ENCODE assay signal across 9 cellular contexts in the genomic region with DNA sequence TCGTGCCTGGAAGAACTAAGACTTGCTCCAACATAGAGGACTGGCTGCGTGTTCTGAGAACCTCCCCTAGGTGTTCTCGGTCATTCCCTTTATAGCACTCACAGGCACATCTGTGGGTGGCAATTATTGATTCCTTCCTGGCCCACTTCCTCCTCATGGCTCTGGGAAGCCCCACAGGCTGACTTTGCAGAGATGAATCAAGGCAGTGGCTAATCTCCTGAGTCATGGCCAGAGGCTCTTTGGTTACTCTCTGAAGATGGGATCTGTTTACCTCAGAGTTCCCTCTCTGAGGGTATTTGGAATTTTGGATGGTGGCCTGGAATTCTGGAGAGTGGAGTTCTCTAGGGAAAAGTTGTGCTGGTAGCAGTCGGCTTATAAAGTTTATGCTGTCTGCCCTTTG.
DNase-seq lines count a peak whose midpoint lies in the region; ATAC-seq lines count a peak whose summit lies in the region.
"Had no signal": no experiment of that assay in that cellular context is flagged by ENCODE, and none has a peak within 500 bp of the region (broad histone marks: within the 10 kb centered on the region; RNA-seq: fewer than 3 reads in every experiment).

No MANE protein-coding gene starts in this region.

- no peak overlapping the region for H3K9ac ChIP-seq in GM23248

- ATAC-seq in T-helper 17 cell (no peak), GM19328 (IDR thresholded peaks at IDR 0.05; ENCODE audit: unreplicated experiment) (no peak)
- peak in 1 of 2 donors; percentile 64 for ATAC-seq in stimulated activated naive B cell treated with anti-CD40 and anti-IgM and Interleukin-4, amounts not matched to agents 10 μg/mL and 1 μg/mL and 100 μg/mL, for 72 hours (replicated peaks)

- H4K20me1 ChIP-seq in GM23248 (ENCODE audit: insufficient read depth) = no peaks in the 10 kb centered on the region

- H3K27ac ChIP-seq in GM23248 (peak overlapping the region; percentile 29), caudate nucleus (ENCODE audit: low read depth, low read length) (no peak overlapping the region)
- H3K27ac ChIP-seq: pancreas had no signal

- H3K4me2 ChIP-seq in GM23248 (ENCODE audit: unreplicated experiment) = peak overlapping the region; percentile 70

- H3K27ac Mint-ChIP-seq in T-helper 17 cell = peak overlapping the region; percentile 9
- peak overlapping the region; percentile 37 for H3K27ac Mint-ChIP-seq in stimulated activated naive B cell treated with anti-CD40 and anti-IgM and Interleukin-4, amounts not matched to agents 10 μg/mL and 1 μg/mL and 100 μg/mL, for 72 hours

- H3K4me1 ChIP-seq in GM23248 (ENCODE audit: insufficient read depth) = peaks cover 21% of the 10 kb centered on the region
- H3K4me1 ChIP-seq: pancreas had no signal

- H3K9me2 ChIP-seq in GM23248 (ENCODE audit: insufficient read depth) = no peaks in the 10 kb centered on the region

- H3K4me1 Mint-ChIP-seq in T-helper 17 cell = peaks cover 28% of the 10 kb centered on the region
- peaks cover 4 to 6% of the 10 kb centered on the region in 2 donors for H3K4me1 Mint-ChIP-seq in stimulated activated naive B cell treated with anti-CD40 and anti-IgM and Interleukin-4, amounts not matched to agents 10 μg/mL and 1 μg/mL and 100 μg/mL, for 72 hours

- H3F3A ChIP-seq in GM23248 (ENCODE audit: insufficient read depth) = peaks cover 16% of the 10 kb centered on the region

- H3K4me3 ChIP-seq in GM23248 = peak overlapping the region; percentile 25
- H3K4me3 ChIP-seq: pancreas had no signal

- no peaks in the 10 kb centered on the region for H3K36me3 ChIP-seq in GM23248 (ENCODE audit: low read depth)
- H3K36me3 ChIP-seq: pancreas had no signal

- no peak overlapping the region for H3K4me3 Mint-ChIP-seq in T-helper 17 cell
- no peak overlapping the region for H3K4me3 Mint-ChIP-seq in stimulated activated naive B cell treated with anti-CD40 and anti-IgM and Interleukin-4, amounts not matched to agents 10 μg/mL and 1 μg/mL and 100 μg/mL, for 72 hours

- WGBS in GM23248 (ENCODE audit: low coverage in 1 of 2, low lambda C conversion rate in 2 of 2, missing lambda C conversion rate in 2 of 2), 2 experiments = 23 to 25% methylated on average over 4 of the region's 4 CpGs

- in situ Hi-C loops in GM23248 (cut with MboI) = no loop called here

- no peaks in the 10 kb centered on the region for H3K27me3 ChIP-seq in GM23248 (replicated peaks; ENCODE audit: insufficient read depth)
- H3K27me3 ChIP-seq: pancreas had no signal

- DNase-seq in GM23248 = peak; percentile 90
- no peak for DNase-seq in T-helper 17 cell
- peak; percentile 2 for DNase-seq in fibroblast of the conjunctiva (ENCODE audit: low read depth)
- no peak for DNase-seq in stimulated activated naive B cell treated with anti-CD40 and anti-IgM and Interleukin-4, amounts not matched to agents 10 μg/mL and 1 μg/mL and 100 μg/mL, for 72 hours
- no peak for DNase-seq in HT-29 (ENCODE audit: low spot score)
- no peak for DNase-seq in caudate nucleus (lab: John Stamatoyannopoulos, UW)
- DNase-seq: NCI-H2107 had no signal

- H3K27me3 Mint-ChIP-seq in T-helper 17 cell = no peaks in the 10 kb centered on the region
- peaks cover 0 to 4% of the 10 kb centered on the region in 2 donors for H3K27me3 Mint-ChIP-seq in stimulated activated naive B cell treated with anti-CD40 and anti-IgM and Interleukin-4, amounts not matched to agents 10 μg/mL and 1 μg/mL and 100 μg/mL, for 72 hours

- H3K9me3 Mint-ChIP-seq in stimulated activated naive B cell treated with anti-CD40 and anti-IgM and Interleukin-4, amounts not matched to agents 10 μg/mL and 1 μg/mL and 100 μg/mL, for 72 hours = peaks cover 0 to 3% of the 10 kb centered on the region in 2 donors

- H3K79me2 ChIP-seq in GM23248 (ENCODE audit: insufficient read depth) = no peaks in the 10 kb centered on the region

- peaks cover 9% of the 10 kb centered on the region for H3K36me3 Mint-ChIP-seq in T-helper 17 cell (ENCODE audit: low read depth)
- no peaks in the 10 kb centered on the region for H3K36me3 Mint-ChIP-seq in stimulated activated naive B cell treated with anti-CD40 and anti-IgM and Interleukin-4, amounts not matched to agents 10 μg/mL and 1 μg/mL and 100 μg/mL, for 72 hours

- no peaks in the 10 kb centered on the region for H3K9me3 ChIP-seq in GM23248 (ENCODE audit: low read depth)
- no peaks in the 10 kb centered on the region for H3K9me3 ChIP-seq in T-helper 17 cell (ENCODE audit: control insufficient read depth, low read length, poor library complexity, severe bottlenecking)
- H3K9me3 ChIP-seq: pancreas had no signal

- H2AFZ ChIP-seq in GM23248 = no peak overlapping the region

Comparison
In these comparisons a context has a peak if more than half of its experiments do, and no peak if none do; other contexts are left out.
1. DNase-seq: peak in GM23248 (single experiment) and fibroblast of the conjunctiva (single experiment); none in T-helper 17 cell (0 of 3), stimulated activated naive B cell treated with anti-CD40 and anti-IgM and Interleukin-4, amounts not matched to agents 10 μg/mL and 1 μg/mL and 100 μg/mL, for 72 hours (single experiment), HT-29 (single experiment) and caudate nucleus (0 of 61).